21 cellular contexts compared by ENCODE assay signal in genomic region chr7:45294559-45294958, GRCh38.
"Had no signal": no experiment of that assay in that cellular context is flagged by ENCODE, and none has a peak within 500 bp of the region (broad histone marks: within the 10 kb centered on the region; RNA-seq: fewer than 3 reads in every experiment).

No MANE protein-coding gene starts in this region.

- H3K4me3 ChIP-seq: dorsolateral prefrontal cortex, gastrocnemius medialis, mucosa of descending colon, sigmoid colon, thoracic aorta, tibial nerve, upper lobe of left lung had no signal

- DNase-seq: effector CD4-positive, alpha-beta T cell; gastrocnemius medialis; head of caudate nucleus; hippocampal formation; left colon; mesenchymal stem cell; mucosa of descending colon; naive B cell; sigmoid colon; stimulated activated CD4-positive, alpha-beta T cell treated with anti-CD3 and anti-CD28 coated beads, Interleukin-2, amount 100 ng/mL, for 24 hours; stimulated activated CD4-positive, alpha-beta T cell treated with anti-CD3 and anti-CD28 coated beads, Interleukin-4, amount 100 ng/mL, for 4 hours had no signal

- ATAC-seq: gastrocnemius medialis; left colon; mucosa of descending colon; natural killer cell treated with Interleukin-12 subunit alpha and Interleukin-12 subunit beta and Interleukin-15 and Interleukin-18, amount 100 ng/mL, for 72 hours; stimulated activated memory B cell treated with anti-CD40 and anti-IgM and Interleukin-4, amounts not matched to agents 10 μg/mL and 1 μg/mL and 100 μg/mL, for 72 hours had no signal

- FAIRE-seq: colon, islet of Langerhans, urothelium cell line had no signal

- H3K27ac ChIP-seq: gastrocnemius medialis, parathyroid adenoma, sigmoid colon, thoracic aorta, tibial nerve, upper lobe of left lung had no signal

- H3K4me1 ChIP-seq: gastrocnemius medialis, parathyroid adenoma, sigmoid colon, tibial nerve, upper lobe of left lung had no signal

- H3K9me3 ChIP-seq: gastrocnemius medialis, mucosa of descending colon, thoracic aorta, tibial nerve, upper lobe of left lung had no signal
